8 cellular contexts compared by ENCODE assay signal in genomic region chr17:77462101-77462500, GRCh38.
DNase-seq lines count a peak whose midpoint lies in the region; ATAC-seq and TF ChIP-seq lines count a peak whose summit lies in the region.

No MANE protein-coding gene starts in this region.

- H3K36me3 Mint-ChIP-seq in immature natural killer cell (peaks cover 0 to 4% (median 3%) of the 10 kb centered on the region in 3 donors), type B pancreatic cell (peaks cover 10% of the 10 kb centered on the region)

- peak overlapping the region; percentile 77 to 98 (median 94) for H3K27ac ChIP-seq in Peyer's patch

- peaks cover 0 to 80% (median 69%) of the 10 kb centered on the region in 4 donors for H3K4me1 ChIP-seq in Peyer's patch

- H3K27ac Mint-ChIP-seq in immature natural killer cell (peak overlapping the region; percentile 95 to 99 (median 97)), type B pancreatic cell (peak overlapping the region; percentile 66)

- H3K9me3 Mint-ChIP-seq in immature natural killer cell (peaks cover 0 to 3% (median 0%) of the 10 kb centered on the region in 6 donors), type B pancreatic cell (no peaks in the 10 kb centered on the region)

- H3K4me1 Mint-ChIP-seq in immature natural killer cell (peaks cover 95 to 97% of the 10 kb centered on the region in 2 donors), type B pancreatic cell (ENCODE audit: unreplicated experiment) (peaks cover 60% of the 10 kb centered on the region)

- H3K4me3 Mint-ChIP-seq in immature natural killer cell (peak overlapping the region; percentile 62 to 92 (median 77)), type B pancreatic cell (no peak overlapping the region)

- no peak for TF ChIP-seq CTCF in Peyer's patch (IDR thresholded peaks at IDR 0.05)
- no peak for TF ChIP-seq CTCF in type B pancreatic cell (conservative IDR thresholded peaks at IDR 0.05)

- ATAC-seq in HG03442 (IDR thresholded peaks at IDR 0.05; ENCODE audit: unreplicated experiment) = no peak

- DNase-seq in stimulated activated CD4-positive, alpha-beta T cell treated with anti-CD3 and anti-CD28 coated beads, Interleukin-4, amount 100 ng/mL, for 24 hours = peak; percentile 44
- DNase-seq in stimulated activated CD4-positive, alpha-beta T cell treated with anti-CD3 and anti-CD28 coated beads, Interleukin-2, amount 100 ng/mL, for 24 hours = no peak
- DNase-seq in Peyer's patch (peak in 2 of 3 donors; percentile 80 to 84), immature natural killer cell (peak; percentile 65 to 69 (median 68)), type B pancreatic cell (ENCODE audit: extremely low spot score, unreplicated experiment) (no peak), foreskin melanocyte (no peak), hypothalamus (lab: John Stamatoyannopoulos, UW) (no peak)

- no peak overlapping the region for H3K4me3 ChIP-seq in Peyer's patch

- no peak for TF ChIP-seq POLR2A in Peyer's patch (IDR thresholded peaks at IDR 0.05)

- H3K27me3 Mint-ChIP-seq in immature natural killer cell (ENCODE audit: low read depth in 3 of 3) = peaks cover 2 to 19% (median 8%) of the 10 kb centered on the region in 3 donors
- H3K27me3 Mint-ChIP-seq in type B pancreatic cell = no peaks in the 10 kb centered on the region

- H3K9me3 ChIP-seq in Peyer's patch = no peaks in the 10 kb centered on the region

- H3K36me3 ChIP-seq in Peyer's patch = peaks cover 0 to 3% (median 0%) of the 10 kb centered on the region in 3 donors

- H3K27me3 ChIP-seq in Peyer's patch = no peaks in the 10 kb centered on the region

Comparison
In these comparisons a context has a peak if more than half of its experiments do, and no peak if none do; other contexts are left out.
1. DNase-seq: peak in stimulated activated CD4-positive, alpha-beta T cell treated with anti-CD3 and anti-CD28 coated beads, Interleukin-4, amount 100 ng/mL, for 24 hours (single experiment), Peyer's patch (2 of 3) and immature natural killer cell (3 of 3); none in stimulated activated CD4-positive, alpha-beta T cell treated with anti-CD3 and anti-CD28 coated beads, Interleukin-2, amount 100 ng/mL, for 24 hours (0 of 2), type B pancreatic cell (single experiment), foreskin melanocyte (single experiment) and hypothalamus (0 of 51).